8 cellular contexts compared by ENCODE assay signal in the genomic region with DNA sequence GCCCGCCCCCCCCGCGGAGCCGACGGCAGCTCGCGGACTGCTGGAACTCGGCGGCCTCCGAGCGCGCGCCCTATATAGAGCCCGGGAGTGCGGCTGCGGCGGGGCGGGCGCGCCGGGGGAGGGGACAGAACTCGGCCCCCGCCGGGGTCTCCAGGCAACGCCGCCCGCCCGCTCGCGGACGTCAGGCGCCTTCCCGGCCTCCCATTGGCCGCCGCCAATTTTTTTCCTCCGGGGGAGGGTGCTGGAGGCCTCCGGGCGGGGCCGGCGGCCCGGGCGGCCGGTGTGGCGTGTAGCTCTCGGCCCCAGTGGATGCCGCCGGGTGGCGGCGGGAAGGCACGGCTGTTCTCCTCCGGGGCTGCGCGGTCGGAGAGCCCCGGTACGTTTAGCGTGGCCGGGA. TPM values are rescaled to one million over a fixed set of nuclear protein-coding genes. Genes with fewer than 3 reads are reported as not detected.
A peak's percentile ranks its signal among the peaks of the same experiment; 100 is the strongest.
DNase-seq lines count a peak whose midpoint lies in the region; TF ChIP-seq lines count a peak whose summit lies in the region.

ZFP36L2 (minus strand) TSS at position 49 of the 397 bp plus-strand sequence. CDS start 291 bp downstream, outside the sequence.

- peak; percentile 98 for DNase-seq in COLO668 (lab: John Stamatoyannopoulos, UW; ENCODE audit: unreplicated experiment)
- peak; percentile 99 for DNase-seq in GM20000 (ENCODE audit: low spot score)
- DNase-seq in HT1080 (ENCODE audit: low read depth): peak; percentile 91
- peak; percentile 84 for DNase-seq in NK-92 treated with Interleukin-12 subunit alpha and Interleukin-12 subunit beta, amount 100 ng/mL, for 24 hours (lab: John Stamatoyannopoulos, UW)
- DNase-seq in activated CD8-positive, alpha-beta memory T cell treated with anti-CD3 and anti-CD28 coated beads for 24 hours: peak; percentile 97
- DNase-seq in effector CD4-positive, alpha-beta T cell: peak; percentile 92
- DNase-seq in medulla oblongata (ENCODE audit: extremely low spot score): peak; percentile 98
- DNase-seq in stimulated activated CD8-positive, alpha-beta memory T cell treated with anti-CD3 and anti-CD28 coated beads, Interleukin-12 subunit alpha, Interleukin-12 subunit beta, amount 100 ng/mL, for 4 hours (ENCODE audit: low read depth): peak; percentile 96

- no peak for TF ChIP-seq CTCF in GM20000 (IDR thresholded peaks at IDR 0.05; ENCODE audit: extremely low read depth, missing control alignments)

RNA-seq across cellular contexts. Expression of gene ZFP36L2, which starts in this region (rescaled TPM):
- total RNA-seq in HT1080 (2014; rRNA removed; shearing (Covaris generic)): 1.7 and 3.6 TPM in 2 replicates
- 12.6 and 13.4 TPM in 2 replicates for polyA plus RNA-seq in HT1080 (2015; cell fraction: cytosol; rRNA removed)
- polyA plus RNA-seq in HT1080 (2015; cell fraction: nucleus; rRNA removed): 8.2 and 8.4 TPM in 2 replicates

Comparison
In these comparisons a context has a peak if more than half of its experiments do, and no peak if none do; other contexts are left out.
1. Peak in every context shown above with its lines: DNase-seq.